8 cellular contexts compared by ENCODE assay signal in genomic region chr20:41136336-41136694, GRCh38. TPM values are rescaled to one million over a fixed set of nuclear protein-coding genes. Genes with fewer than 3 reads are reported as not detected.
DNase-seq lines count a peak whose midpoint lies in the region; ATAC-seq and TF ChIP-seq lines count a peak whose summit lies in the region.

No MANE protein-coding gene starts in this region.

- H3K4me1 ChIP-seq in aorta (ENCODE audit: control insufficient read depth in 1 of 2, insufficient read depth in 2 of 2, low read length in 2 of 2) = no peaks in the 10 kb centered on the region

- TF ChIP-seq CTCF in astrocyte of the cerebellum (IDR thresholded peaks at IDR 0.05; ENCODE audit: low read depth, low read length, missing control alignments) = no peak

- no peak for ATAC-seq in stimulated activated naive CD8-positive, alpha-beta T cell treated with anti-CD3 and anti-CD28 coated beads, Interleukin-15, Interleukin-2, amounts not matched to agents 100 U/mL and 50 U/mL, for 24 hours
- ATAC-seq in memory B cell (ENCODE audit: low read depth) (no peak), aorta (ENCODE audit: low FRiP score) (no peak), HG03442 (IDR thresholded peaks at IDR 0.05; ENCODE audit: unreplicated experiment) (no peak)

- no peaks in the 10 kb centered on the region for H3K27me3 ChIP-seq in aorta (ENCODE audit: control insufficient read depth in 1 of 2, insufficient read depth in 2 of 2, low read length in 1 of 2)

- peak overlapping the region; percentile 89 for H3K27ac Mint-ChIP-seq in stimulated activated naive CD8-positive, alpha-beta T cell treated with anti-CD3 and anti-CD28 coated beads, Interleukin-15, Interleukin-2, amounts not matched to agents 100 ng/mL and 50 ng/mL, for 24 hours
- peak overlapping the region; percentile 79 for H3K27ac Mint-ChIP-seq in memory B cell

- H3K4me3 Mint-ChIP-seq in stimulated activated naive CD8-positive, alpha-beta T cell treated with anti-CD3 and anti-CD28 coated beads, Interleukin-15, Interleukin-2, amounts not matched to agents 100 ng/mL and 50 ng/mL, for 24 hours = peak overlapping the region; percentile 86
- peak overlapping the region; percentile 94 for H3K4me3 Mint-ChIP-seq in memory B cell

- 13 to 17% methylated on average over 17 of the region's 17 CpGs for WGBS in aorta, 2 donors

- H3K27ac ChIP-seq in aorta (ENCODE audit: low read depth in 1 of 2, low read length in 2 of 2) = peak overlapping the region in 1 of 2 donors; percentile 14

- H3K27me3 Mint-ChIP-seq in stimulated activated naive CD8-positive, alpha-beta T cell treated with anti-CD3 and anti-CD28 coated beads, Interleukin-15, Interleukin-2, amounts not matched to agents 100 ng/mL and 50 ng/mL, for 24 hours = no peaks in the 10 kb centered on the region
- H3K27me3 Mint-ChIP-seq in memory B cell = no peaks in the 10 kb centered on the region

- H3K9me3 Mint-ChIP-seq in stimulated activated naive CD8-positive, alpha-beta T cell treated with anti-CD3 and anti-CD28 coated beads, Interleukin-15, Interleukin-2, amounts not matched to agents 100 ng/mL and 50 ng/mL, for 24 hours = no peaks in the 10 kb centered on the region
- no peaks in the 10 kb centered on the region for H3K9me3 Mint-ChIP-seq in memory B cell

- DNase-seq in stimulated activated naive CD8-positive, alpha-beta T cell treated with anti-CD3 and anti-CD28 coated beads, Interleukin-15, Interleukin-2, amounts not matched to agents 100 U/mL and 50 U/mL, for 24 hours = no peak
- no peak for DNase-seq in astrocyte of the cerebellum (ENCODE audit: low read depth)
- DNase-seq in memory B cell (ENCODE audit: low spot score in 2 of 2) = no peak
- DNase-seq in aorta = no peak
- DNase-seq in GM19238 (ENCODE audit: insufficient read length, low spot score) = no peak
- no peak for DNase-seq in NCI-H1694 (lab: John Stamatoyannopoulos, UW)

- H3K4me3 ChIP-seq in astrocyte of the cerebellum (ENCODE audit: low read depth, low read length) = peak overlapping the region; percentile 75
- H3K4me3 ChIP-seq in aorta (ENCODE audit: low read length in 2 of 2) = peak overlapping the region; percentile 7 to 84

- H3K36me3 ChIP-seq in aorta (ENCODE audit: control insufficient read depth in 1 of 2, insufficient read depth in 2 of 2, low read length in 1 of 2) = no peaks in the 10 kb centered on the region

- intact Hi-C loops in aorta (cut with DNase I) = no loop called here

- in situ Hi-C loops in astrocyte of the cerebellum (cut with HindIII; ENCODE audit: low sequenced_read_pairs) = no loop called here

- H3K36me3 Mint-ChIP-seq in stimulated activated naive CD8-positive, alpha-beta T cell treated with anti-CD3 and anti-CD28 coated beads, Interleukin-15, Interleukin-2, amounts not matched to agents 100 ng/mL and 50 ng/mL, for 24 hours (ENCODE audit: low read depth) = peaks cover 16% of the 10 kb centered on the region
- H3K36me3 Mint-ChIP-seq in memory B cell = peaks cover 3% of the 10 kb centered on the region

- H3K9me3 ChIP-seq in aorta (ENCODE audit: control insufficient read depth, low read length) = no peaks in the 10 kb centered on the region

- H3K4me1 Mint-ChIP-seq in stimulated activated naive CD8-positive, alpha-beta T cell treated with anti-CD3 and anti-CD28 coated beads, Interleukin-15, Interleukin-2, amounts not matched to agents 100 ng/mL and 50 ng/mL, for 24 hours (ENCODE audit: low read depth) = peaks cover 65% of the 10 kb centered on the region
- peaks cover 44% of the 10 kb centered on the region for H3K4me1 Mint-ChIP-seq in memory B cell

RNA-seq across cellular contexts. Expression of gene PLCG1, which starts 1.0 kb away (rescaled TPM):
- 100 to 1,000 TPM in 1 of 2 donors, 10 to 100 TPM in 1; 96.3 to 148 TPM for total RNA-seq in aorta
- 10 to 100 TPM; 17.9 to 52.5 TPM for polyA plus RNA-seq in aorta
